8 cellular contexts compared by ENCODE assay signal in genomic region chrX:136162827-136163427, GRCh38. TPM values are rescaled to one million over a fixed set of nuclear protein-coding genes. Genes with fewer than 3 reads are reported as not detected.
DNase-seq lines count a peak whose midpoint lies in the region; ATAC-seq lines count a peak whose summit lies in the region.

No MANE protein-coding gene starts in this region.

- no peaks in the 10 kb centered on the region for H3K36me3 ChIP-seq in SJSA1
- H3K36me3 ChIP-seq in adipocyte (ENCODE audit: control insufficient read depth, insufficient read depth, low read length, severe bottlenecking), result no peaks in the 10 kb centered on the region

- DNase-seq in NCI-H1417 (lab: John Stamatoyannopoulos, UW) (peak in 2 of 3 experiments; percentile 36 to 48), NCI-H1417 treated with DMSO at 0.1 percent for 48 hours (lab: John Stamatoyannopoulos, UW) (no peak), SJSA1 (ENCODE audit: low read depth in 1 of 2, low spot score in 2 of 2) (peak; percentile 43 to 54), adipocyte (ENCODE audit: low read depth) (peak; percentile 56), iris pigment epithelial cell (ENCODE audit: low read depth) (peak; percentile 61)
- peak; percentile 36 to 47 for DNase-seq in stimulated activated CD4-positive, alpha-beta T cell treated with anti-CD3 and anti-CD28 coated beads, Interleukin-2, amount 100 ng/mL, for 48 hours

- 0 out of 2 replicates have a peak overlapping the region, but pooled peaks have one; percentile 17 for H3K27ac ChIP-seq in SJSA1

- H3K9me3 ChIP-seq in SJSA1 (replicated peaks) (no peaks in the 10 kb centered on the region), adipocyte (ENCODE audit: control insufficient read depth, low read length) (no peaks in the 10 kb centered on the region)

- peak; percentile 75 for ATAC-seq in HG02943 (IDR thresholded peaks at IDR 0.05; ENCODE audit: low read depth, unreplicated experiment)
- ATAC-seq in HG03196 (IDR thresholded peaks at IDR 0.05; ENCODE audit: unreplicated experiment), result no peak

- H3K4me3 ChIP-seq in SJSA1 (no peak overlapping the region), adipocyte (ENCODE audit: low read length) (peak overlapping the region; percentile 15)

- H3K9ac ChIP-seq in adipocyte (ENCODE audit: low read length), result peak overlapping the region; percentile 47

- peaks cover 22% of the 10 kb centered on the region for H3K4me1 ChIP-seq in SJSA1 (replicated peaks)
- H3K4me1 ChIP-seq in adipocyte (ENCODE audit: control insufficient read depth, insufficient read depth, low read length), result peaks cover 65% of the 10 kb centered on the region

- H3K27me3 ChIP-seq in SJSA1 (replicated peaks) (no peaks in the 10 kb centered on the region), adipocyte (replicated peaks; ENCODE audit: control insufficient read depth, insufficient read depth, low read length) (peaks cover 8% of the 10 kb centered on the region)

RNA-seq across cellular contexts. Expression of gene FHL1, which starts 15.6 kb away (rescaled TPM):
- 104 and 117 TPM in 2 replicates for total RNA-seq in SJSA1 (2014; rRNA removed; shearing (Covaris generic))
